8 cellular contexts compared by ENCODE assay signal in the genomic region with DNA sequence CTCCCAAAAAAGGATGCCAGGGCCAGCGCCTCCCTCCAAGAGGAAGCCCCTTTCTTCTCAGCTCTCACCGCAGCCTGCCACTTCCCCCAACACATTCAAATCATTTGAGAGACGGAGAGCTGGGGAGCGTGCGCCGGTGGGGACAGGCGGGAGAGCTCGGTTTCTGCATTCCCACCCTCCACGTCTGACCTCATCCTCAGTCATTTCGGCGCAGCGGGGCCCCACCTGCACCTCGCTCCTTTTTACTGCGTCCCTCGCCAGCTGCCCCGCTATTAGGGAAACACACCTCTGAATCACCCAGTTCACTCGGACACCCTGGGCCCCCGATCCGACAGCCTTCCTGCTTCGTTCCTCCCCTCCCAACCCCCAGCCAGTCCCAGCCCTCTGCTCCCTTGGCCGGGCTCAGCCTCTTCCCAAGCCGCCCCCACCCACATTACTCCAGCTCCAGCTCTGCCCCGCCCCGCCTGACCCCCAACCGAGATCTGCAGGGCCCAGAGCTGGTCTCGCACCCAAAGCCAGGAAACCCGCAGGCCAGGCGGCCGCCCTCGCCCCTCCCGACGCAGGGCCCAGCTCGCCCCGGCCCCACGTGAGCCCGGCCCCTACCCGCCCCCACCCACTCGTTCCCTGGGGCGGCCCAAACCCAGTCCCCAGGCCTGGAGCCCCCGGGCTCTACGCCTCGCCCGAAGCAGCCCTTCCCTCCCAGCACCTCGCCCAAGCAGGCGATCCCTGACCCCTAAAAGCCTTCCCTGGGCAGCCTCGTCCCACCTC. TPM values are rescaled to one million over a fixed set of nuclear protein-coding genes. Genes with fewer than 3 reads are reported as not detected.
DNase-seq lines count a peak whose midpoint lies in the region; ATAC-seq, FAIRE-seq and TF ChIP-seq lines count a peak whose summit lies in the region.

No MANE protein-coding gene starts in this region.

- TF ChIP-seq POLR2A in H54 (IDR thresholded peaks at IDR 0.05; ENCODE audit: low read depth, low read length) = peak; percentile 49; the same call in 1 of the 2 replicates

- no peaks in the 10 kb centered on the region for H3K27me3 Mint-ChIP-seq in chondrocyte (ENCODE audit: low read depth)

- no peak for ATAC-seq in HG02870 (IDR thresholded peaks at IDR 0.05; ENCODE audit: unreplicated experiment)

- H3K4me1 Mint-ChIP-seq in chondrocyte (ENCODE audit: low read depth) = peaks cover 50% of the 10 kb centered on the region

- H3K27ac Mint-ChIP-seq in chondrocyte (ENCODE audit: unreplicated experiment) = peak overlapping the region; percentile 97

- H3K36me3 Mint-ChIP-seq in chondrocyte (ENCODE audit: low read depth) = peaks cover 3% of the 10 kb centered on the region

- peak overlapping the region; percentile 96 for H3K4me3 Mint-ChIP-seq in chondrocyte (ENCODE audit: unreplicated experiment)

- no peaks in the 10 kb centered on the region for H3K9me3 Mint-ChIP-seq in chondrocyte (ENCODE audit: low read depth)

- TF ChIP-seq CTCF in chondrocyte (IDR thresholded peaks at IDR 0.05) = no peak

- no peaks in the 10 kb centered on the region for H3K27me3 ChIP-seq in layer of hippocampus (ENCODE audit: control insufficient read depth, insufficient read depth, low read length)

- H3K27ac ChIP-seq in layer of hippocampus (ENCODE audit: low read depth, low read length) = peak overlapping the region; percentile 91

- FAIRE-seq in H54 (lab: Jason Lieb, UNC) = peak; percentile 61

- DNase-seq in CMK (ENCODE audit: low read depth) (peak; percentile 30), H54 (ENCODE audit: insufficient read length, low spot score) (peak; percentile 69), NCI-H2081 (lab: John Stamatoyannopoulos, UW) (peak; percentile 77), UCSD-AML1 (lab: John Stamatoyannopoulos, UW; ENCODE audit: unreplicated experiment) (peak; percentile 67), chondrocyte (ENCODE audit: low spot score) (peak; percentile 91)
- DNase-seq in stimulated activated CD4-positive, alpha-beta T cell treated with anti-CD3 and anti-CD28 coated beads, Interleukin-15, amount 100 ng/mL, for 24 hours = peak; percentile 67

RNA-seq across cellular contexts. Expression of gene CORO1C, which starts 0.8 kb away (rescaled TPM):
- 266 to 336 TPM (median 325 TPM) in 3 replicates for total RNA-seq in chondrocyte

Comparison
In these comparisons a context has a peak if more than half of its experiments do, and no peak if none do; other contexts are left out.
1. DNase-seq: peak in every context shown above with its lines; median percentile 91 in chondrocyte; 77 in NCI-H2081; 69 in H54; 67 in UCSD-AML1; 67 in stimulated activated CD4-positive, alpha-beta T cell treated with anti-CD3 and anti-CD28 coated beads, Interleukin-15, amount 100 ng/mL, for 24 hours; 30 in CMK.